In genomic region chr10:132476146-132477065, GRCh38 we compare ENCODE assay signal across 1 cellular context.
TF ChIP-seq lines count a peak whose summit lies in the region.

No MANE protein-coding gene starts in this region.

TF ChIP-seq in WTC11, 78 proteins besides CTCF, POLR2A, EP300 and RAD21:
- TF ChIP-seq, protein P1, sequence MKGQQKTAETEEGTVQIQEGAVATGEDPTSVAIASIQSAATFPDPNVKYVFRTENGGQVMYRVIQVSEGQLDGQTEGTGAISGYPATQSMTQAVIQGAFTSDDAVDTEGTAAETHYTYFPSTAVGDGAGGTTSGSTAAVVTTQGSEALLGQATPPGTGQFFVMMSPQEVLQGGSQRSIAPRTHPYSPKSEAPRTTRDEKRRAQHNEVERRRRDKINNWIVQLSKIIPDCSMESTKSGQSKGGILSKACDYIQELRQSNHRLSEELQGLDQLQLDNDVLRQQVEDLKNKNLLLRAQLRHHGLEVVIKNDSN (CRISPR knock-in tag; IDR thresholded peaks at IDR 0.05): no peak
- TF ChIP-seq ARID4B (CRISPR knock-in tag; IDR thresholded peaks at IDR 0.05; ENCODE audit: borderline replicate concordance) (no peak), TEAD1 (CRISPR knock-in tag; IDR thresholded peaks at IDR 0.05) (no peak), AFF4 (CRISPR knock-in tag; IDR thresholded peaks at IDR 0.05; ENCODE audit: borderline replicate concordance) (no peak), HMGXB4 (CRISPR knock-in tag; IDR thresholded peaks at IDR 0.05) (no peak), CREM (CRISPR knock-in tag; IDR thresholded peaks at IDR 0.05) (no peak), IRF2 (CRISPR knock-in tag; IDR thresholded peaks at IDR 0.05; ENCODE audit: borderline replicate concordance, low read depth) (no peak)
